ENCODE assay signal across 1 cellular context in genomic region chr9:28264368-28264767, GRCh38.
TF ChIP-seq lines count a peak whose summit lies in the region.

No MANE protein-coding gene starts in this region.

TF ChIP-seq in GM23338, 12 proteins besides CTCF, POLR2A, EP300 and RAD21 (continued from another document):
- TF ChIP-seq ZNF462 (CRISPR knock-in tag; IDR thresholded peaks at IDR 0.05) (no peak), ZNF331 (CRISPR knock-in tag; IDR thresholded peaks at IDR 0.05; ENCODE audit: low read depth) (no peak), EZH2phosphoT487 (IDR thresholded peaks at IDR 0.05; ENCODE audit: unreplicated experiment) (no peak)
TF ChIP-seq in GM23338: peak in this region for 0.
